Comparison of ENCODE assay signal across 38 cellular contexts in genomic region chr5:118243068-118243467, GRCh38.
"Had no signal": no experiment of that assay in that cellular context is flagged by ENCODE, and none has a peak within 500 bp of the region (broad histone marks: within the 10 kb centered on the region; RNA-seq: fewer than 3 reads in every experiment).

No MANE protein-coding gene starts in this region.

- H3K27ac Mint-ChIP-seq: activated naive CD4-positive, alpha-beta T cell treated with anti-CD3 and anti-CD28 coated beads for 36 hours; activated naive CD4-positive, alpha-beta T cell treated with anti-CD3 and anti-CD28 coated beads, Interleukin-2, amount 10 ng/mL, durations not matched to agents 7 days and 5 days; activated naive CD4-positive, alpha-beta T cell treated with anti-CD3 and anti-CD28 coated beads, Interleukin-2, amount 50 U/mL, for 24 hours; activated naive CD4-positive, alpha-beta T cell treated with anti-CD3 and anti-CD28 coated beads, Interleukin-2, amount 50 U/mL, for 72 hours; activated naive CD8-positive, alpha-beta T cell; activated naive CD8-positive, alpha-beta T cell treated with anti-CD3 and anti-CD28 coated beads for 36 hours; activated naive CD8-positive, alpha-beta T cell treated with anti-CD3 and anti-CD28 coated beads, Interleukin-2, amount 10 ng/mL, durations not matched to agents 7 days and 5 days; activated T-cell treated with anti-CD3 and anti-CD28 coated beads, Interleukin-2, amount 50 U/mL, for 24 hours; activated T-cell treated with anti-CD3 and anti-CD28 coated beads, Interleukin-2, amount 50 U/mL, for 72 hours; activated T-helper 1 cell treated with anti-CD3 and anti-CD28 coated beads, Interleukin-12 subunit alpha, Interleukin-12 subunit beta, Interleukin-2, Interleukin-4 antibody, amounts not matched to agents 30 ng/mL and 10 ng/mL and 1 ng/mL, durations not matched to agents 14 hours and 24 hours and 36 hours; activated T-helper 17 cell treated with anti-CD3 and anti-CD28 coated beads, Interleukin-2, amount 50 U/mL, for 72 hours; activated T-helper 2 cell treated with anti-CD3 and anti-CD28 coated beads, Interferon-gamma antibody, Interleukin-2, Interleukin-4, amounts not matched to agents 10 μg/mL and 5 μg/mL and 100 μg/mL, durations not matched to agents 14 hours and 24 hours and 36 hours; brain had no signal

- H3K36me3 Mint-ChIP-seq: activated naive CD4-positive, alpha-beta T cell treated with anti-CD3 and anti-CD28 coated beads, Interleukin-2, amount 10 ng/mL, durations not matched to agents 7 days and 5 days; activated naive CD4-positive, alpha-beta T cell treated with anti-CD3 and anti-CD28 coated beads, Interleukin-2, amount 50 U/mL, for 24 hours; activated naive CD8-positive, alpha-beta T cell; activated naive CD8-positive, alpha-beta T cell treated with anti-CD3 and anti-CD28 coated beads for 36 hours; activated naive CD8-positive, alpha-beta T cell treated with anti-CD3 and anti-CD28 coated beads, Interleukin-2, amount 10 ng/mL, durations not matched to agents 7 days and 5 days; brain had no signal

- H3K27me3 Mint-ChIP-seq: activated naive CD4-positive, alpha-beta T cell treated with anti-CD3 and anti-CD28 coated beads, Interleukin-2, amount 10 ng/mL, durations not matched to agents 7 days and 5 days; activated naive CD4-positive, alpha-beta T cell treated with anti-CD3 and anti-CD28 coated beads, Interleukin-2, amount 50 U/mL, for 24 hours; activated naive CD8-positive, alpha-beta T cell; activated naive CD8-positive, alpha-beta T cell treated with anti-CD3 and anti-CD28 coated beads for 36 hours; activated naive CD8-positive, alpha-beta T cell treated with anti-CD3 and anti-CD28 coated beads, Interleukin-2, amount 10 ng/mL, durations not matched to agents 7 days and 5 days; activated T-cell treated with anti-CD3 and anti-CD28 coated beads, Interleukin-2, amount 50 U/mL, for 24 hours; activated T-helper 17 cell treated with anti-CD3 and anti-CD28 coated beads, Interleukin-2, amount 50 U/mL, for 72 hours; brain; central memory CD8-positive, alpha-beta T cell had no signal

- H3K4me3 ChIP-seq: adrenal gland, ascending aorta, body of pancreas, breast epithelium, cardiac muscle cell had no signal

- H3K4me3 Mint-ChIP-seq: activated naive CD4-positive, alpha-beta T cell treated with anti-CD3 and anti-CD28 coated beads for 36 hours; activated naive CD4-positive, alpha-beta T cell treated with anti-CD3 and anti-CD28 coated beads, Interleukin-2, amount 10 ng/mL, durations not matched to agents 7 days and 5 days; activated naive CD4-positive, alpha-beta T cell treated with anti-CD3 and anti-CD28 coated beads, Interleukin-2, amount 50 U/mL, for 24 hours; activated naive CD8-positive, alpha-beta T cell; activated naive CD8-positive, alpha-beta T cell treated with anti-CD3 and anti-CD28 coated beads for 36 hours; activated naive CD8-positive, alpha-beta T cell treated with anti-CD3 and anti-CD28 coated beads, Interleukin-2, amount 10 ng/mL, durations not matched to agents 7 days and 5 days; activated T-cell treated with anti-CD3 and anti-CD28 coated beads, Interleukin-2, amount 50 U/mL, for 24 hours; activated T-cell treated with anti-CD3 and anti-CD28 coated beads, Interleukin-2, amount 50 U/mL, for 4 hours; activated T-cell treated with anti-CD3 and anti-CD28 coated beads, Interleukin-2, amount 50 U/mL, for 72 hours; activated T-helper 1 cell treated with anti-CD3 and anti-CD28 coated beads, Interleukin-12 subunit alpha, Interleukin-12 subunit beta, Interleukin-2, Interleukin-4 antibody, amounts not matched to agents 30 ng/mL and 10 ng/mL and 1 ng/mL, durations not matched to agents 14 hours and 24 hours and 36 hours; activated T-helper 17 cell treated with anti-CD3 and anti-CD28 coated beads, Interleukin-2, amount 50 U/mL, for 72 hours; brain; central memory CD8-positive, alpha-beta T cell had no signal

- H3K9me3 ChIP-seq: adrenal gland, ascending aorta had no signal

- ATAC-seq: activated naive CD4-positive, alpha-beta T cell treated with anti-CD3 and anti-CD28 coated beads, Interleukin-2, amount 50 U/mL, for 72 hours; activated T-cell treated with anti-CD3 and anti-CD28 coated beads, Interleukin-2, amount 50 U/mL, for 4 hours; activated T-cell treated with anti-CD3 and anti-CD28 coated beads, Interleukin-2, amount 50 U/mL, for 72 hours; activated T-helper 17 cell treated with anti-CD3 and anti-CD28 coated beads, Interleukin-2, amount 50 U/mL, for 72 hours; body of pancreas had no signal

- DNase-seq: activated effector memory CD4-positive, alpha-beta T cell treated with anti-CD3 and anti-CD28 coated beads, Interleukin-2, amount 50 U/mL, for 16 hours; activated effector memory CD4-positive, alpha-beta T cell treated with Interleukin-2 at 50 U/mL for 16 hours; activated gamma-delta T cell; activated gamma-delta T cell treated with Interleukin-2 at 50 U/mL for 16 hours; activated naive CD4-positive, alpha-beta T cell; activated naive CD4-positive, alpha-beta T cell treated with anti-CD3 and anti-CD28 coated beads for 36 hours; activated naive CD4-positive, alpha-beta T cell treated with anti-CD3 and anti-CD28 coated beads, Interleukin-2, amount 10 ng/mL, durations not matched to agents 7 days and 5 days; activated naive CD4-positive, alpha-beta T cell treated with anti-CD3 and anti-CD28 coated beads, Interleukin-2, amount 50 U/mL, for 16 hours; activated naive CD4-positive, alpha-beta T cell treated with Interleukin-2 at 50 U/mL for 16 hours; activated naive CD8-positive, alpha-beta T cell treated with anti-CD3 and anti-CD28 coated beads for 36 hours; activated naive CD8-positive, alpha-beta T cell treated with anti-CD3 and anti-CD28 coated beads, Interleukin-2, amount 10 ng/mL, durations not matched to agents 7 days and 5 days; activated T-cell treated with anti-CD3 and anti-CD28 coated beads for 4 hours; activated T-cell treated with anti-CD3 and anti-CD28 coated beads, Interleukin-2, amount 50 U/mL, for 1 hour; activated T-cell treated with anti-CD3 and anti-CD28 coated beads, Interleukin-2, amount 50 U/mL, for 24 hours; activated T-cell treated with anti-CD3 and anti-CD28 coated beads, Interleukin-2, amount 50 U/mL, for 4 hours; activated T-cell treated with anti-CD3 and anti-CD28 coated beads, Interleukin-2, amount 50 U/mL, for 48 hours; activated T-cell treated with anti-CD3 and anti-CD28 coated beads, Interleukin-2, amount 50 U/mL, for 72 hours; adrenal gland; amniotic stem cell; amygdala; anterior cingulate cortex; aorta; body of pancreas; brain microvascular endothelial cell; caudate nucleus; central memory CD4-positive, alpha-beta T cell; cerebellar nuclear complex had no signal

- H3K27ac ChIP-seq: adrenal gland, ascending aorta, body of pancreas, brain microvascular endothelial cell, breast epithelium, cardiac muscle cell had no signal

- H3K4me1 ChIP-seq: adrenal gland, ascending aorta, body of pancreas, breast epithelium had no signal

- H3K4me1 Mint-ChIP-seq: activated naive CD4-positive, alpha-beta T cell treated with anti-CD3 and anti-CD28 coated beads, Interleukin-2, amount 10 ng/mL, durations not matched to agents 7 days and 5 days; activated naive CD4-positive, alpha-beta T cell treated with anti-CD3 and anti-CD28 coated beads, Interleukin-2, amount 50 U/mL, for 24 hours; activated naive CD8-positive, alpha-beta T cell treated with anti-CD3 and anti-CD28 coated beads for 36 hours; activated naive CD8-positive, alpha-beta T cell treated with anti-CD3 and anti-CD28 coated beads, Interleukin-2, amount 10 ng/mL, durations not matched to agents 7 days and 5 days; activated T-helper 17 cell treated with anti-CD3 and anti-CD28 coated beads, Interleukin-2, amount 50 U/mL, for 72 hours; brain; central memory CD8-positive, alpha-beta T cell had no signal

- H3K27me3 ChIP-seq: adrenal gland, ascending aorta, body of pancreas, brain microvascular endothelial cell, breast epithelium, cardiac muscle cell had no signal

- H3K36me3 ChIP-seq: adrenal gland, ascending aorta, brain microvascular endothelial cell, breast epithelium, cardiac muscle cell had no signal
